ENCODE assay signal across 1 cellular context in genomic region chr14:24215495-24216344, GRCh38.
TF ChIP-seq lines count a peak whose summit lies in the region.

MDP1 (minus strand) TSS chr14:24216066; CDS start chr14:24215955, 111 bp downstream.

TF ChIP-seq in HepG2, 621 proteins besides CTCF, POLR2A, EP300 and RAD21 (continued from another document and continues in another):
- TF ChIP-seq ZKSCAN1 (IDR thresholded peaks at IDR 0.05; ENCODE audit: low read length) (no peak), CBX1 (IDR thresholded peaks at IDR 0.05; ENCODE audit: low read depth) (peak; percentile 99), CENPT (CRISPR knock-in tag; IDR thresholded peaks at IDR 0.05; ENCODE audit: low read depth) (peak; percentile 95), ZNF251 (CRISPR knock-in tag; IDR thresholded peaks at IDR 0.05) (peak; percentile 71), GFI1 (CRISPR knock-in tag; IDR thresholded peaks at IDR 0.05; ENCODE audit: borderline replicate concordance) (peak; percentile 85), HMGXB3 (CRISPR knock-in tag; IDR thresholded peaks at IDR 0.05; ENCODE audit: borderline replicate concordance) (peak; percentile 95; the same call in 1 of the 2 replicates), TMF1 (CRISPR knock-in tag; IDR thresholded peaks at IDR 0.05; ENCODE audit: low read depth) (peak; percentile 97), THAP11 (CRISPR knock-in tag; IDR thresholded peaks at IDR 0.05) (peak; percentile 96), JUND (CRISPR knock-in tag; IDR thresholded peaks at IDR 0.05) (peak; percentile 93), ZNF263 (CRISPR knock-in tag; IDR thresholded peaks at IDR 0.05) (peak; percentile 86), FOXM1 (CRISPR knock-in tag; IDR thresholded peaks at IDR 0.05) (no peak), ZNF3 (CRISPR knock-in tag; IDR thresholded peaks at IDR 0.05) (peak; percentile 78), ZNF570 (CRISPR knock-in tag; IDR thresholded peaks at IDR 0.05; ENCODE audit: borderline replicate concordance) (peak; percentile 23; the same call in 1 of the 2 replicates), ZNF713 (CRISPR knock-in tag; IDR thresholded peaks at IDR 0.05) (peak; percentile 99), HOXA7 (CRISPR knock-in tag; IDR thresholded peaks at IDR 0.05) (peak; percentile 76), CHD2 (IDR thresholded peaks at IDR 0.05; ENCODE audit: low read depth, low read length) (peak; percentile 54), SMYD3 (CRISPR knock-in tag; IDR thresholded peaks at IDR 0.05) (peak; percentile 99; the same call in 1 of the 2 replicates), JUN (CRISPR knock-in tag; IDR thresholded peaks at IDR 0.05) (peak; percentile 92; the same call in 1 of the 2 replicates), ZNF143 (CRISPR knock-in tag; IDR thresholded peaks at IDR 0.05) (peak; percentile 82), ZNF333 (CRISPR knock-in tag; IDR thresholded peaks at IDR 0.05; ENCODE audit: borderline replicate concordance) (peak; percentile 85; the same call in 1 of the 2 replicates), FOSL2 (CRISPR knock-in tag; IDR thresholded peaks at IDR 0.05) (peak; percentile 91), ZFYVE20 (CRISPR knock-in tag; IDR thresholded peaks at IDR 0.05; ENCODE audit: borderline replicate concordance, low read depth) (peak; percentile 79; the same call in 1 of the 2 replicates), ZNF720 (CRISPR knock-in tag; IDR thresholded peaks at IDR 0.05) (peak; percentile 88; the same call in 1 of the 2 replicates), TCF7 (IDR thresholded peaks at IDR 0.05; ENCODE audit: low read depth) (no peak), CEBPB (IDR thresholded peaks at IDR 0.05; ENCODE audit: borderline replicate concordance, low read depth, low read length) (peak; percentile 100), ZNF549 (CRISPR knock-in tag; IDR thresholded peaks at IDR 0.05) (no peak), GABPA (IDR thresholded peaks at IDR 0.05; ENCODE audit: low read depth, low read length) (no peak), GABPA (CRISPR knock-in tag; IDR thresholded peaks at IDR 0.05; ENCODE audit: low read depth) (no peak), DNMT1 (CRISPR knock-in tag; IDR thresholded peaks at IDR 0.05) (peak; percentile 100), SOX6 (IDR thresholded peaks at IDR 0.05) (no peak), SOX6 (CRISPR knock-in tag; IDR thresholded peaks at IDR 0.05) (peak; percentile 87), ZNF281 (CRISPR knock-in tag; IDR thresholded peaks at IDR 0.05; ENCODE audit: borderline replicate concordance) (peak; percentile 20; the same call in 1 of the 2 replicates), CERS6 (CRISPR knock-in tag; IDR thresholded peaks at IDR 0.05) (no peak), RNF2 (conservative IDR thresholded peaks at IDR 0.05; ENCODE audit: low read depth) (0 out of 2 replicates have a peak, but pooled peaks have one; percentile 75), ZNF674 (CRISPR knock-in tag; IDR thresholded peaks at IDR 0.05; ENCODE audit: low read depth) (no peak), FOXO1 (CRISPR knock-in tag; IDR thresholded peaks at IDR 0.05) (peak; percentile 87)
- TF ChIP-seq, protein P1, sequence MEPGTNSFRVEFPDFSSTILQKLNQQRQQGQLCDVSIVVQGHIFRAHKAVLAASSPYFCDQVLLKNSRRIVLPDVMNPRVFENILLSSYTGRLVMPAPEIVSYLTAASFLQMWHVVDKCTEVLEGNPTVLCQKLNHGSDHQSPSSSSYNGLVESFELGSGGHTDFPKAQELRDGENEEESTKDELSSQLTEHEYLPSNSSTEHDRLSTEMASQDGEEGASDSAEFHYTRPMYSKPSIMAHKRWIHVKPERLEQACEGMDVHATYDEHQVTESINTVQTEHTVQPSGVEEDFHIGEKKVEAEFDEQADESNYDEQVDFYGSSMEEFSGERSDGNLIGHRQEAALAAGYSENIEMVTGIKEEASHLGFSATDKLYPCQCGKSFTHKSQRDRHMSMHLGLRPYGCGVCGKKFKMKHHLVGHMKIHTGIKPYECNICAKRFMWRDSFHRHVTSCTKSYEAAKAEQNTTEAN (CRISPR knock-in tag; conservative IDR thresholded peaks at IDR 0.05): peak; percentile 81
- TF ChIP-seq, protein P2, sequence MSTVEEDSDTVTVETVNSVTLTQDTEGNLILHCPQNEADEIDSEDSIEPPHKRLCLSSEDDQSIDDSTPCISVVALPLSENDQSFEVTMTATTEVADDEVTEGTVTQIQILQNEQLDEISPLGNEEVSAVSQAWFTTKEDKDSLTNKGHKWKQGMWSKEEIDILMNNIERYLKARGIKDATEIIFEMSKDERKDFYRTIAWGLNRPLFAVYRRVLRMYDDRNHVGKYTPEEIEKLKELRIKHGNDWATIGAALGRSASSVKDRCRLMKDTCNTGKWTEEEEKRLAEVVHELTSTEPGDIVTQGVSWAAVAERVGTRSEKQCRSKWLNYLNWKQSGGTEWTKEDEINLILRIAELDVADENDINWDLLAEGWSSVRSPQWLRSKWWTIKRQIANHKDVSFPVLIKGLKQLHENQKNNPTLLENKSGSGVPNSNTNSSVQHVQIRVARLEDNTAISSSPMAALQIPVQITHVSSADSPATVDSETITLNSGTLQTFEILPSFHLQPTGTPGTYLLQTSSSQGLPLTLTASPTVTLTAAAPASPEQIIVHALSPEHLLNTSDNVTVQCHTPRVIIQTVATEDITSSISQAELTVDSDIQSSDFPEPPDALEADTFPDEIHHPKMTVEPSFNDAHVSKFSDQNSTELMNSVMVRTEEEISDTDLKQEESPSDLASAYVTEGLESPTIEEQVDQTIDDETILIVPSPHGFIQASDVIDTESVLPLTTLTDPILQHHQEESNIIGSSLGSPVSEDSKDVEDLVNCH (CRISPR knock-in tag; IDR thresholded peaks at IDR 0.05): peak; percentile 55; the same call in 1 of the 2 replicates
- TF ChIP-seq, protein P3, sequence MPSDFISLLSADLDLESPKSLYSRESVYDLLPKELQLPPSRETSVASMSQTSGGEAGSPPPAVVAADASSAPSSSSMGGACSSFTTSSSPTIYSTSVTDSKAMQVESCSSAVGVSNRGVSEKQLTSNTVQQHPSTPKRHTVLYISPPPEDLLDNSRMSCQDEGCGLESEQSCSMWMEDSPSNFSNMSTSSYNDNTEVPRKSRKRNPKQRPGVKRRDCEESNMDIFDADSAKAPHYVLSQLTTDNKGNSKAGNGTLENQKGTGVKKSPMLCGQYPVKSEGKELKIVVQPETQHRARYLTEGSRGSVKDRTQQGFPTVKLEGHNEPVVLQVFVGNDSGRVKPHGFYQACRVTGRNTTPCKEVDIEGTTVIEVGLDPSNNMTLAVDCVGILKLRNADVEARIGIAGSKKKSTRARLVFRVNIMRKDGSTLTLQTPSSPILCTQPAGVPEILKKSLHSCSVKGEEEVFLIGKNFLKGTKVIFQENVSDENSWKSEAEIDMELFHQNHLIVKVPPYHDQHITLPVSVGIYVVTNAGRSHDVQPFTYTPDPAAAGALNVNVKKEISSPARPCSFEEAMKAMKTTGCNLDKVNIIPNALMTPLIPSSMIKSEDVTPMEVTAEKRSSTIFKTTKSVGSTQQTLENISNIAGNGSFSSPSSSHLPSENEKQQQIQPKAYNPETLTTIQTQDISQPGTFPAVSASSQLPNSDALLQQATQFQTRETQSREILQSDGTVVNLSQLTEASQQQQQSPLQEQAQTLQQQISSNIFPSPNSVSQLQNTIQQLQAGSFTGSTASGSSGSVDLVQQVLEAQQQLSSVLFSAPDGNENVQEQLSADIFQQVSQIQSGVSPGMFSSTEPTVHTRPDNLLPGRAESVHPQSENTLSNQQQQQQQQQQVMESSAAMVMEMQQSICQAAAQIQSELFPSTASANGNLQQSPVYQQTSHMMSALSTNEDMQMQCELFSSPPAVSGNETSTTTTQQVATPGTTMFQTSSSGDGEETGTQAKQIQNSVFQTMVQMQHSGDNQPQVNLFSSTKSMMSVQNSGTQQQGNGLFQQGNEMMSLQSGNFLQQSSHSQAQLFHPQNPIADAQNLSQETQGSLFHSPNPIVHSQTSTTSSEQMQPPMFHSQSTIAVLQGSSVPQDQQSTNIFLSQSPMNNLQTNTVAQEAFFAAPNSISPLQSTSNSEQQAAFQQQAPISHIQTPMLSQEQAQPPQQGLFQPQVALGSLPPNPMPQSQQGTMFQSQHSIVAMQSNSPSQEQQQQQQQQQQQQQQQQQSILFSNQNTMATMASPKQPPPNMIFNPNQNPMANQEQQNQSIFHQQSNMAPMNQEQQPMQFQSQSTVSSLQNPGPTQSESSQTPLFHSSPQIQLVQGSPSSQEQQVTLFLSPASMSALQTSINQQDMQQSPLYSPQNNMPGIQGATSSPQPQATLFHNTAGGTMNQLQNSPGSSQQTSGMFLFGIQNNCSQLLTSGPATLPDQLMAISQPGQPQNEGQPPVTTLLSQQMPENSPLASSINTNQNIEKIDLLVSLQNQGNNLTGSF (CRISPR knock-in tag; IDR thresholded peaks at IDR 0.05): peak; percentile 97
- TF ChIP-seq, protein P4, sequence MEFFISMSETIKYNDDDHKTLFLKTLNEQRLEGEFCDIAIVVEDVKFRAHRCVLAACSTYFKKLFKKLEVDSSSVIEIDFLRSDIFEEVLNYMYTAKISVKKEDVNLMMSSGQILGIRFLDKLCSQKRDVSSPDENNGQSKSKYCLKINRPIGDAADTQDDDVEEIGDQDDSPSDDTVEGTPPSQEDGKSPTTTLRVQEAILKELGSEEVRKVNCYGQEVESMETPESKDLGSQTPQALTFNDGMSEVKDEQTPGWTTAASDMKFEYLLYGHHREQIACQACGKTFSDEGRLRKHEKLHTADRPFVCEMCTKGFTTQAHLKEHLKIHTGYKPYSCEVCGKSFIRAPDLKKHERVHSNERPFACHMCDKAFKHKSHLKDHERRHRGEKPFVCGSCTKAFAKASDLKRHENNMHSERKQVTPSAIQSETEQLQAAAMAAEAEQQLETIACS (CRISPR knock-in tag; IDR thresholded peaks at IDR 0.05): no peak
- TF ChIP-seq, protein P5, sequence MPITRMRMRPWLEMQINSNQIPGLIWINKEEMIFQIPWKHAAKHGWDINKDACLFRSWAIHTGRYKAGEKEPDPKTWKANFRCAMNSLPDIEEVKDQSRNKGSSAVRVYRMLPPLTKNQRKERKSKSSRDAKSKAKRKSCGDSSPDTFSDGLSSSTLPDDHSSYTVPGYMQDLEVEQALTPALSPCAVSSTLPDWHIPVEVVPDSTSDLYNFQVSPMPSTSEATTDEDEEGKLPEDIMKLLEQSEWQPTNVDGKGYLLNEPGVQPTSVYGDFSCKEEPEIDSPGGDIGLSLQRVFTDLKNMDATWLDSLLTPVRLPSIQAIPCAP (CRISPR knock-in tag; IDR thresholded peaks at IDR 0.05; ENCODE audit: low read depth): peak; percentile 52; the same call in 1 of the 2 replicates
